ENCODE assay signal across 17 cellular contexts in genomic region chrX:72042860-72043248, GRCh38.
DNase-seq lines count a peak whose midpoint lies in the region; ATAC-seq and TF ChIP-seq lines count a peak whose summit lies in the region.
"Had no signal": no experiment of that assay in that cellular context is flagged by ENCODE, and none has a peak within 500 bp of the region (broad histone marks: within the 10 kb centered on the region; RNA-seq: fewer than 3 reads in every experiment).

No MANE protein-coding gene starts in this region.

- intact Hi-C loops in breast epithelium (cut with DNase I; ENCODE audit: low total_unique reads) (loop anchor here (10.0 kb wide), 1 partner anchor 82 kb away; no protein-coding TSS in a partner anchor), mammary epithelial cell (cut with micrococcal nuclease) (no loop called here), transverse colon (cut with DNase I; ENCODE audit: low total_unique reads) (no loop called here)

- no peak for DNase-seq in breast epithelium (ENCODE audit: low spot score in 2 of 2)
- no peak for DNase-seq in mammary epithelial cell
- DNase-seq in effector memory CD8-positive, alpha-beta T cell, result no peak
- no peak for DNase-seq in transverse colon
- no peak for DNase-seq in DMS 273 (lab: John Stamatoyannopoulos, UW; ENCODE audit: unreplicated experiment)
- DNase-seq: 8988T; CD8-positive, alpha-beta T cell; GF-D8; GOT3; NCI-H1436; NCI-H2029 treated with DMSO at 0.1 percent for 48 hours; NCI-H524; PC-9 had no signal

- no peaks in the 10 kb centered on the region for H3K27me3 Mint-ChIP-seq in effector memory CD8-positive, alpha-beta T cell

- peaks cover 3% of the 10 kb centered on the region for H3K36me3 Mint-ChIP-seq in effector memory CD8-positive, alpha-beta T cell (ENCODE audit: insufficient read depth)
- H3K36me3 Mint-ChIP-seq: CD8-positive, alpha-beta T cell had no signal

- H3K36me3 ChIP-seq in breast epithelium (no peaks in the 10 kb centered on the region), mammary epithelial cell (ENCODE audit: insufficient read depth, low read length) (no peaks in the 10 kb centered on the region), muscle layer of colon (ENCODE audit: insufficient read depth, low read length) (no peaks in the 10 kb centered on the region), transverse colon (no peaks in the 10 kb centered on the region)

- H3K27ac ChIP-seq in breast epithelium (peak overlapping the region; percentile 67 to 84), mammary epithelial cell (ENCODE audit: insufficient read depth, low read depth, low read length) (no peak overlapping the region), muscle layer of colon (ENCODE audit: low read depth, low read length) (peak overlapping the region; percentile 57), transverse colon (peak overlapping the region in 3 of 4 donors; percentile 50 to 78 (median 73))
- H3K27ac ChIP-seq: PC-9 had no signal

- no peak for TF ChIP-seq POLR2A in breast epithelium (IDR thresholded peaks at IDR 0.05)
- TF ChIP-seq POLR2A in transverse colon (IDR thresholded peaks at IDR 0.05), result no peak

- H3K79me2 ChIP-seq in mammary epithelial cell (ENCODE audit: insufficient read depth, low read length), result no peaks in the 10 kb centered on the region

- H3K27ac Mint-ChIP-seq in effector memory CD8-positive, alpha-beta T cell, result peak overlapping the region; percentile 78 to 80
- H3K27ac Mint-ChIP-seq: CD8-positive, alpha-beta T cell had no signal

- H3K27me3 ChIP-seq in breast epithelium, result peaks cover 0 to 66% of the 10 kb centered on the region in 2 donors
- H3K27me3 ChIP-seq in mammary epithelial cell (ENCODE audit: insufficient read depth, low read length), result no peaks in the 10 kb centered on the region
- peaks cover 0 to 12% of the 10 kb centered on the region in 2 donors for H3K27me3 ChIP-seq in muscle layer of colon (ENCODE audit: control insufficient read depth in 1 of 2, insufficient read depth in 2 of 2, low read length in 2 of 2)
- H3K27me3 ChIP-seq in transverse colon, result no peaks in the 10 kb centered on the region

- no peak overlapping the region for H2AFZ ChIP-seq in mammary epithelial cell (ENCODE audit: low read depth, low read length)
- H2AFZ ChIP-seq: PC-9 had no signal

- TF ChIP-seq EP300 in transverse colon (IDR thresholded peaks at IDR 0.05; ENCODE audit: low read depth), result no peak

- no peak for ATAC-seq in effector memory CD8-positive, alpha-beta T cell (replicated peaks)
- ATAC-seq in HG03571 (IDR thresholded peaks at IDR 0.05; ENCODE audit: unreplicated experiment) (no peak), HG03045 (IDR thresholded peaks at IDR 0.05; ENCODE audit: unreplicated experiment) (no peak)
- ATAC-seq: CD8-positive, alpha-beta T cell; K562 had no signal

- H3K4me1 ChIP-seq in breast epithelium (no peaks in the 10 kb centered on the region), mammary epithelial cell (ENCODE audit: insufficient read depth, low read length) (peaks cover 6% of the 10 kb centered on the region), muscle layer of colon (ENCODE audit: insufficient read depth, low read length) (peaks cover 47% of the 10 kb centered on the region), transverse colon (peaks cover 0 to 8% (median 0%) of the 10 kb centered on the region in 4 donors)

- 65% methylated on average over 3 of the region's 3 CpGs for WGBS in mammary epithelial cell (ENCODE audit: low coverage, missing lambda C conversion rate)
- WGBS in transverse colon (ENCODE audit: low coverage in 1 of 2), 2 donors, result 81% methylated on average over 3 of the region's 3 CpGs; no CpG with 5 or more reads in 1 of the 2 donors

- dilution Hi-C loops in mammary epithelial cell (cut with HindIII; ENCODE audit: low sequenced_read_pairs), result no loop called here

- H3K4me2 ChIP-seq in mammary epithelial cell (ENCODE audit: insufficient read depth, low read depth, low read length), result no peak overlapping the region
- H3K4me2 ChIP-seq: PC-9 had no signal

- peaks cover 15% of the 10 kb centered on the region in 2 donors for H3K4me1 Mint-ChIP-seq in effector memory CD8-positive, alpha-beta T cell (ENCODE audit: low read depth in 2 of 2)

- H3K9me3 ChIP-seq in breast epithelium (no peaks in the 10 kb centered on the region), mammary epithelial cell (replicated peaks; ENCODE audit: insufficient read depth, low read length) (no peaks in the 10 kb centered on the region), muscle layer of colon (ENCODE audit: low read length) (no peaks in the 10 kb centered on the region), transverse colon (no peaks in the 10 kb centered on the region)

- in situ Hi-C loops in mammary epithelial cell (cut with MboI; ENCODE audit: low sequenced_read_pairs in 2 of 2) (no loop called here), transverse colon (cut with MboI; ENCODE audit: low pct_ligation_motif_present in 1 of 4, low pct_unique_long_range_greater_than_20kb in 1 of 4, low sequenced_read_pairs in 3 of 4) (no loop called here)

- TF ChIP-seq CTCF in breast epithelium (IDR thresholded peaks at IDR 0.05) (no peak), mammary epithelial cell (conservative IDR thresholded peaks at IDR 0.05 in 1 of 2, IDR thresholded peaks at IDR 0.05 in 1 of 2; ENCODE audit: extremely low read depth in 1 of 2, insufficient read depth in 1 of 2, low read depth in 1 of 2, low read length in 2 of 2) (no peak), transverse colon (IDR thresholded peaks at IDR 0.05) (no peak)

- no peak overlapping the region for H3K4me3 Mint-ChIP-seq in effector memory CD8-positive, alpha-beta T cell
- H3K4me3 Mint-ChIP-seq: CD8-positive, alpha-beta T cell had no signal

- H4K20me1 ChIP-seq in mammary epithelial cell (ENCODE audit: insufficient read depth, low read length), result no peaks in the 10 kb centered on the region

- H3K9ac ChIP-seq in mammary epithelial cell (ENCODE audit: insufficient read depth, low read length), result no peak overlapping the region
- no peak overlapping the region for H3K9ac ChIP-seq in muscle layer of colon (ENCODE audit: low read length)

- CTCF ChIA-PET in mammary epithelial cell (lab: Charles Lee; ENCODE audit: low non-redundant PET), result no interaction called here

- H3K4me3 ChIP-seq in breast epithelium (no peak overlapping the region), mammary epithelial cell (replicated peaks in 1 of 3; ENCODE audit: insufficient read depth in 1 of 3, low read depth in 2 of 3, low read length in 3 of 3) (no peak overlapping the region), muscle layer of colon (ENCODE audit: low read depth in 1 of 2, low read length in 2 of 2) (no peak overlapping the region), transverse colon (no peak overlapping the region)
- H3K4me3 ChIP-seq: K562, PC-9 had no signal

- H3K9me3 Mint-ChIP-seq in effector memory CD8-positive, alpha-beta T cell, result no peaks in the 10 kb centered on the region
- H3K9me3 Mint-ChIP-seq: CD8-positive, alpha-beta T cell had no signal

- no TSS peak for BruUV-seq in mammary epithelial cell (replicated peaks; lab: Mats Ljungman, UMichigan)
